ENCODE assay signal across 1 cellular context in genomic region chr1:17232759-17233661, GRCh38.
A peak's percentile ranks its signal among the peaks of the same experiment; 100 is the strongest.
TF ChIP-seq lines count a peak whose summit lies in the region.

No MANE protein-coding gene starts in this region.

TF ChIP-seq in SK-N-SH, 30 proteins besides CTCF, POLR2A, EP300 and RAD21 (continued from another document):
- TF ChIP-seq REST (IDR thresholded peaks at IDR 0.05; ENCODE audit: low read depth, low read length) (no peak), IRF3 (IDR thresholded peaks at IDR 0.05; ENCODE audit: low read depth, low read length) (no peak), JUND (IDR thresholded peaks at IDR 0.05) (0 out of 2 replicates have a peak, but pooled peaks have one; percentile 21)
